In the genomic region with DNA sequence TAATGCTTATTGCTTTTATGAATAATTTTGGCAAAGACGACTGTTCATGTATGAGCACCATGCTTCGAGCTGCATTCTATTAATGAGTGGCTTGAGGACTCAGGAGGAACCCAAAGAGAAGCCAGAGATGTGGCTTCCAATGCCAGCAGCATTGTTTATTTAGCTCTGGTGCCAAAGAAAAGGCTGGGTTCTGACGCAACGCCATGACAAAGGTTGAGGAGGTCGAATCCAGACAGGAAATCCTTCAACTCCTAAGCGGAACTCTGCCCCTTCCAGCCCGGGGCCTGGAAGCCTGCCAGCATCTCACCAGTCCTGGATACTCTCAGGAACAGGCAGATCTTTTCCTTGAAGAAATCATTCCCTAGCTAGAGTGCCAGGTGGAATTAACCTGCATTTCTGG, we compare ENCODE assay signal across 10 cellular contexts.
A peak's percentile ranks its signal among the peaks of the same experiment; 100 is the strongest.
DNase-seq lines count a peak whose midpoint lies in the region; ATAC-seq and TF ChIP-seq lines count a peak whose summit lies in the region.
"Had no signal": no experiment of that assay in that cellular context is flagged by ENCODE, and none has a peak within 500 bp of the region (broad histone marks: within the 10 kb centered on the region; RNA-seq: fewer than 3 reads in every experiment).

No MANE protein-coding gene starts in this region.

- peak overlapping the region; percentile 28; the same call in 1 of the 2 replicates for H3K27ac ChIP-seq in ACC112 (ENCODE audit: low read depth, low read length)
- H3K27ac ChIP-seq in coronary artery = peak overlapping the region; percentile 40 to 70
- H3K27ac ChIP-seq in lung (ENCODE audit: low read depth in 1 of 2, low read length in 1 of 2) = peak overlapping the region; percentile 13 to 32
- H3K27ac ChIP-seq in vagina = no peak overlapping the region

- H2AFZ ChIP-seq in ACC112 (ENCODE audit: low read length, unreplicated experiment) = no peak overlapping the region

- H3K9me3 ChIP-seq in lung (ENCODE audit: control insufficient read depth in 2 of 2, insufficient read depth in 1 of 2, low read length in 1 of 2) (no peaks in the 10 kb centered on the region), vagina (no peaks in the 10 kb centered on the region)

- H3K4me3 ChIP-seq in ACC112 (ENCODE audit: low read depth, low read length) (no peak overlapping the region), coronary artery (no peak overlapping the region), lung (no peak overlapping the region), vagina (no peak overlapping the region)

- 31 to 50% methylated on average over 7 of the region's 7 CpGs for WGBS in lung, 2 donors

- peak; percentile 35 for ATAC-seq in lung (ENCODE audit: insufficient read depth, low FRiP score)

- in situ Hi-C loops in KBM-7 (cut with MboI; ENCODE audit: low pct_unique_long_range_greater_than_20kb, low sequenced_read_pairs) = no loop called here

- H3K36me3 ChIP-seq in ACC112 (ENCODE audit: insufficient read depth, low read length) (no peaks in the 10 kb centered on the region), lung (ENCODE audit: control insufficient read depth in 2 of 2, insufficient read depth in 2 of 2, low read length in 2 of 2) (no peaks in the 10 kb centered on the region), vagina (no peaks in the 10 kb centered on the region)

- DNase-seq in NCI-H2196 (lab: John Stamatoyannopoulos, UW; ENCODE audit: unreplicated experiment) = peak; percentile 79
- peak; percentile 94 for DNase-seq in coronary artery (ENCODE audit: low spot score)
- DNase-seq in lung (ENCODE audit: low spot score) = peak; percentile 89
- no peak for DNase-seq in vagina (ENCODE audit: extremely low spot score in 2 of 2)
- no peak for DNase-seq in SKM-1 treated with dmso at 0.1 percent for 144 hours (lab: John Stamatoyannopoulos, UW; ENCODE audit: unreplicated experiment)
- no peak for DNase-seq in NCI-H146 (lab: John Stamatoyannopoulos, UW)
- no peak for DNase-seq in KBM-7
- DNase-seq: activated CD4-positive, alpha-beta T cell treated with anti-CD3 and anti-CD28 coated beads for 1 hour; NCI-H345 had no signal

- peaks cover 42% of the 10 kb centered on the region for H3K4me1 ChIP-seq in ACC112 (ENCODE audit: control insufficient read depth, insufficient read depth, low read length, unreplicated experiment)
- peaks cover 24 to 25% of the 10 kb centered on the region in 2 donors for H3K4me1 ChIP-seq in lung (ENCODE audit: control insufficient read depth in 2 of 2, insufficient read depth in 2 of 2, low read length in 2 of 2)
- H3K4me1 ChIP-seq in vagina = peaks cover 40% of the 10 kb centered on the region

- no peaks in the 10 kb centered on the region for H3K79me2 ChIP-seq in ACC112 (ENCODE audit: control insufficient read depth, insufficient read depth, low read length, unreplicated experiment)

- intact Hi-C loops in vagina (cut with DNase I) = no loop called here

- no peak for TF ChIP-seq POLR2A in vagina (IDR thresholded peaks at IDR 0.05)

- no peak for TF ChIP-seq CTCF in coronary artery (IDR thresholded peaks at IDR 0.05)
- TF ChIP-seq CTCF in lung (IDR thresholded peaks at IDR 0.05; ENCODE audit: control extremely low read depth, extremely low read depth) = no peak
- no peak for TF ChIP-seq CTCF in vagina (IDR thresholded peaks at IDR 0.05)

- H3K27me3 ChIP-seq in ACC112 (ENCODE audit: insufficient read depth, low read length) (no peaks in the 10 kb centered on the region), lung (ENCODE audit: control insufficient read depth, insufficient read depth) (no peaks in the 10 kb centered on the region), vagina (no peaks in the 10 kb centered on the region)

Comparison
In these comparisons a context has a peak if more than half of its experiments do, and no peak if none do; other contexts are left out.
1. DNase-seq: peak in NCI-H2196 (single experiment), coronary artery (single experiment) and lung (single experiment); none in vagina (0 of 2), SKM-1 treated with dmso at 0.1 percent for 144 hours (single experiment), NCI-H146 (single experiment) and KBM-7 (single experiment).